ENCODE assay signal across 14 cellular contexts in the genomic region with DNA sequence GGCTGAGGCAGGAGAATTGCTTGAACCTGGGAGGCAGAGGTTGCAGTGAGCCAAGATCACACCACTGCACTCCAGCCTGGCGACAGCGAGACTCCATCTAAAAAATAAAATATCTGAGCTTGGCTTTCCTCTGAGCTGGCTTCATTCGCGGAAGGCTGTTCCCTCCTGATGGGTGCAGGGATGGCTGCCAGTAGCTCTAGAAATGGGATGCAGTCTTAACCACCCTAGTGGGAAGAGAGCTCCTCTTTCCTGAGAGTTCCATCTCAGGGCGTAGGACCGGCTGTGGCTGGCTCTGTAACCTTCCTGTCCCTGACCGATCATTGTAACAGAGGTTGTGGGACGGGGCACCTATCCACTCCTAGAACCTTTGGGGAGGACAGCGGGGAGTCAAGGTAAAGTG. TPM values are rescaled to one million over a fixed set of nuclear protein-coding genes. Genes with fewer than 3 reads are reported as not detected.
DNase-seq lines count a peak whose midpoint lies in the region; ATAC-seq and TF ChIP-seq lines count a peak whose summit lies in the region.
"Had no signal": no experiment of that assay in that cellular context is flagged by ENCODE, and none has a peak within 500 bp of the region (broad histone marks: within the 10 kb centered on the region; RNA-seq: fewer than 3 reads in every experiment).

No MANE protein-coding gene starts in this region.

- no peaks in the 10 kb centered on the region for H3K36me3 ChIP-seq in trophoblast cell (ENCODE audit: control insufficient read depth in 1 of 2, insufficient read depth in 2 of 2, low read length in 2 of 2)
- no peaks in the 10 kb centered on the region for H3K36me3 ChIP-seq in breast epithelium
- H3K36me3 ChIP-seq in suprapubic skin: no peaks in the 10 kb centered on the region

- H3K14ac ChIP-seq in trophoblast cell (ENCODE audit: low read length): no peak overlapping the region

- no peaks in the 10 kb centered on the region for H3K79me1 ChIP-seq in trophoblast cell (ENCODE audit: low read length)

- DNase-seq in G401 (ENCODE audit: low spot score) (peak; percentile 67), trophoblast cell (no peak), breast epithelium (ENCODE audit: low spot score in 2 of 2) (no peak), suprapubic skin (ENCODE audit: low spot score in 2 of 2) (no peak), hypothalamus (lab: John Stamatoyannopoulos, UW) (no peak)
- DNase-seq: GF-D8 had no signal

- H2AFZ ChIP-seq in trophoblast cell (ENCODE audit: insufficient read depth, low read length, poor library complexity): no peak overlapping the region

- no peak overlapping the region for H3K4me3 Mint-ChIP-seq in brain
- H3K4me3 Mint-ChIP-seq: B cell; CD14-positive monocyte; CD8-positive, alpha-beta T cell had no signal

- H3K36me3 Mint-ChIP-seq in brain: peaks cover 5% of the 10 kb centered on the region

- ATAC-seq in GM19351 (IDR thresholded peaks at IDR 0.05; ENCODE audit: unreplicated experiment): no peak

- no peak overlapping the region for H3K9ac ChIP-seq in trophoblast cell (ENCODE audit: low read length)

- no CpG with 5 or more reads among the region's 9 CpGs for WGBS in trophoblast cell (ENCODE audit: extremely low coverage, insufficient coverage, insufficient read length)
- 92% methylated on average over 8 of the region's 9 CpGs for WGBS in suprapubic skin

- H3K4ac ChIP-seq in trophoblast cell (ENCODE audit: low read depth, low read length): peak overlapping the region; percentile 17

- H3K9me3 Mint-ChIP-seq in brain: no peaks in the 10 kb centered on the region
- H3K9me3 Mint-ChIP-seq: CD14-positive monocyte; CD8-positive, alpha-beta T cell had no signal

- no peak overlapping the region for H2BK5ac ChIP-seq in trophoblast cell (ENCODE audit: low read depth, low read length, poor library complexity)

- no peak overlapping the region for H4K91ac ChIP-seq in trophoblast cell (ENCODE audit: low read depth, low read length)

- H3K27me3 ChIP-seq in trophoblast cell (ENCODE audit: insufficient read depth, low read length): no peaks in the 10 kb centered on the region
- H3K27me3 ChIP-seq in breast epithelium: no peaks in the 10 kb centered on the region
- no peaks in the 10 kb centered on the region for H3K27me3 ChIP-seq in suprapubic skin

- no peak for TF ChIP-seq EP300 in suprapubic skin (IDR thresholded peaks at IDR 0.05)

- H3K4me2 ChIP-seq in trophoblast cell (ENCODE audit: low read length): no peak overlapping the region

- H4K12ac ChIP-seq in trophoblast cell (ENCODE audit: low read depth, low read length): no peak overlapping the region

- H2BK120ac ChIP-seq in trophoblast cell (ENCODE audit: insufficient read depth, low read length, poor library complexity): no peak overlapping the region

- intact Hi-C loops in breast epithelium (cut with DNase I; ENCODE audit: low total_unique reads): loop anchor here (10.0 kb wide), 1 partner anchor 539 kb away; a partner anchor contains a TSS

- TF ChIP-seq POLR2A in breast epithelium (IDR thresholded peaks at IDR 0.05) (no peak), suprapubic skin (IDR thresholded peaks at IDR 0.05) (no peak)

- H4K8ac ChIP-seq in trophoblast cell (ENCODE audit: low read depth, low read length): no peak overlapping the region

- H2AK5ac ChIP-seq in trophoblast cell (ENCODE audit: low read length): no peak overlapping the region

- H3K4me1 ChIP-seq in trophoblast cell (ENCODE audit: control insufficient read depth in 1 of 2, insufficient read depth in 2 of 2, low read length in 2 of 2) (peaks cover 27 to 31% of the 10 kb centered on the region in 2 experiments), breast epithelium (peaks cover 0 to 15% of the 10 kb centered on the region in 2 donors), suprapubic skin (peaks cover 43% of the 10 kb centered on the region)

- peaks cover 3% of the 10 kb centered on the region for H3K27me3 Mint-ChIP-seq in brain
- H3K27me3 Mint-ChIP-seq: B cell had no signal

- H3K27ac ChIP-seq in 22Rv1 (peak overlapping the region; percentile 79; the same call in 1 of the 2 replicates), trophoblast cell (ENCODE audit: low read depth, low read length) (no peak overlapping the region), breast epithelium (peak overlapping the region in 1 of 2 donors; percentile 60), suprapubic skin (no peak overlapping the region)

- no peak overlapping the region for H3K18ac ChIP-seq in trophoblast cell (ENCODE audit: low read length)

- H3K4me3 ChIP-seq in trophoblast cell (ENCODE audit: low read depth, low read length) (no peak overlapping the region), breast epithelium (no peak overlapping the region), suprapubic skin (no peak overlapping the region)

- no peak overlapping the region for H3K23ac ChIP-seq in trophoblast cell (ENCODE audit: low read length)

- TF ChIP-seq CTCF in 22Rv1 (IDR thresholded peaks at IDR 0.05): no peak
- no peak for TF ChIP-seq CTCF in brain (conservative IDR thresholded peaks at IDR 0.05)
- no peak for TF ChIP-seq CTCF in breast epithelium (IDR thresholded peaks at IDR 0.05)
- no peak for TF ChIP-seq CTCF in suprapubic skin (IDR thresholded peaks at IDR 0.05)

- peak overlapping the region in 3 of 5 experiments; percentile 78 to 95 (median 81) for H3K27ac Mint-ChIP-seq in brain
- H3K27ac Mint-ChIP-seq: B cell; CD8-positive, alpha-beta T cell had no signal

- H3K79me2 ChIP-seq in trophoblast cell (ENCODE audit: control insufficient read depth, insufficient read depth, low read length, poor library complexity): peaks cover 8% of the 10 kb centered on the region

- H2BK12ac ChIP-seq in trophoblast cell (ENCODE audit: low read length): no peak overlapping the region

- H3K4me1 Mint-ChIP-seq in brain: peaks cover 60% of the 10 kb centered on the region

- H3K9me3 ChIP-seq in trophoblast cell (ENCODE audit: insufficient read depth, low read depth, low read length) (no peaks in the 10 kb centered on the region), breast epithelium (no peaks in the 10 kb centered on the region), suprapubic skin (no peaks in the 10 kb centered on the region)

- in situ Hi-C loops in G401 (cut with HindIII; ENCODE audit: low sequenced_read_pairs): no loop called here

RNA-seq across cellular contexts. Expression of a gene that starts 32.4 kb away (rescaled TPM):
- total RNA-seq in G401 (2014; rRNA removed; shearing (Covaris generic)): 28.6 and 42.6 TPM in 2 replicates
- polyA plus RNA-seq in brain (ENCODE audit: insufficient read depth, low read depth, low replicate concordance): 59.2 TPM
- polyA plus RNA-seq in trophoblast cell (2013): 12.8 and 12.9 TPM in 2 replicates
- total RNA-seq in breast epithelium: 10 to 100 TPM; 18.6 to 50.8 (median 33.8) TPM
- total RNA-seq in suprapubic skin: 10 to 100 TPM; 24.6 to 43.1 (median 33.5) TPM

RNA-seq across cellular contexts. Expression of a gene that starts 35.4 kb away (rescaled TPM):
- 0.31 TPM in 1 of 2 replicates, not detected in the other for total RNA-seq in G401 (2014; rRNA removed; shearing (Covaris generic))
- 0.42 TPM for polyA plus RNA-seq in brain (ENCODE audit: insufficient read depth, low read depth, low replicate concordance)
- polyA plus RNA-seq in trophoblast cell (2013): 0.10 TPM in 2 replicates
- 1 to 10 TPM in 2 of 3 donors, under 1 TPM in 1; 0.16 to 1.3 (median 1.0) TPM for total RNA-seq in breast epithelium
- total RNA-seq in suprapubic skin: 10 to 100 TPM; 22.4 to 60.4 (median 51.1) TPM
- total RNA-seq: A172 had no signal
- polyA plus RNA-seq: CD14-positive monocyte had no signal

RNA-seq across cellular contexts. Expression of a gene that starts 46.3 kb away (rescaled TPM):
- 93.1 and 100 TPM in 2 replicates for total RNA-seq in G401 (2014; rRNA removed; shearing (Covaris generic))
- polyA plus RNA-seq in brain (ENCODE audit: insufficient read depth, low read depth, low replicate concordance): 20.6 TPM
- 18.4 and 19.0 TPM in 2 replicates for polyA plus RNA-seq in trophoblast cell (2013)
- total RNA-seq in breast epithelium (10 to 100 TPM; 21.3 to 35.1 (median 22.1) TPM), suprapubic skin (10 to 100 TPM; 18.8 to 29.8 (median 20.5) TPM)

RNA-seq across cellular contexts. Expression of a gene that starts 49.1 kb away (rescaled TPM):
- not detected in 2 replicates for total RNA-seq in G401 (2014; rRNA removed; shearing (Covaris generic))
- polyA plus RNA-seq in brain (ENCODE audit: insufficient read depth, low read depth, low replicate concordance): 2.1 TPM
- polyA plus RNA-seq in trophoblast cell (2013): 0.62 and 0.67 TPM in 2 replicates
- total RNA-seq in breast epithelium (1 to 10 TPM in 2 of 3 donors, under 1 TPM in 1; 0.98 to 1.9 (median 1.3) TPM), suprapubic skin (1 to 10 TPM; 4.3 to 5.8 (median 4.9) TPM)
- total RNA-seq: A172, H4 had no signal

RNA-seq across cellular contexts. Expression of a gene that starts 52.7 kb away (rescaled TPM):
- total RNA-seq in G401 (2014; rRNA removed; shearing (Covaris generic)): 38.4 and 52.9 TPM in 2 replicates
- 69.4 TPM for polyA plus RNA-seq in brain (ENCODE audit: insufficient read depth, low read depth, low replicate concordance)
- 23.3 and 24.2 TPM in 2 replicates for polyA plus RNA-seq in trophoblast cell (2013)
- total RNA-seq in breast epithelium: 10 to 100 TPM; 29.5 to 54.4 (median 34.7) TPM
- 10 to 100 TPM; 55.9 to 82.3 (median 71.8) TPM for total RNA-seq in suprapubic skin

Comparison
In these comparisons a context has a peak if more than half of its experiments do, and no peak if none do; other contexts are left out.
1. RNA of a gene that starts 35.4 kb away (total RNA-seq): 22.4 to 60.4 TPM in suprapubic skin; 0.16 to 1.3 TPM in breast epithelium and 0.31 TPM in G401; every median in the first group is over 10 times any median in the second.